In the genomic region with DNA sequence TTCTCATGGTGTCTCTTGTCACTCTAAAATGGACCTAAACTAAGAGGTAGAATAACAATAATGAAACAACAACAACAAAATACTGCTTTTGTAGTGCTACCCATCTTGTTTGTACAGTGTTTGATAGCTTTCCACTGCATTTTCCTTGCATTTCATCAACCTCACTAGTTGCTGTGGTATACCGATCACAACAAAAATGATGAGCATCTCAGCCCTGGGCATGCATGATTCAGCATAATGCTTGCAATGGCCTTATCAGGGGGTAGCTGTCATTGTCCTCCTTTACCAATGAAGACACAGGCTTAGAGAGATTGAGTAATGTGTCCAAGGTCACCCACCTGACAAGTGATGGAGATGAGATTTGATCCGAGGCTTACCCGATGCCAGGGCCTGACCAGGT, we compare ENCODE assay signal across 1 cellular context.
TF ChIP-seq lines count a peak whose summit lies in the region.

No MANE protein-coding gene starts in this region.

TF ChIP-seq in endothelial cell of umbilical vein, 7 proteins besides CTCF, POLR2A, EP300 and RAD21 (continued from another document):
- TF ChIP-seq POLR2AphosphoS5 (IDR thresholded peaks at IDR 0.05; ENCODE audit: insufficient read depth, low read depth, low read length): no peak
- TF ChIP-seq EZH2 (IDR thresholded peaks at IDR 0.05; ENCODE audit: borderline replicate concordance, low read depth, low read length, severe bottlenecking): no peak
- TF ChIP-seq JUN (IDR thresholded peaks at IDR 0.05; ENCODE audit: borderline replicate concordance, insufficient read depth, insufficient read length, low read depth): no peak
- no peak for TF ChIP-seq FOS (IDR thresholded peaks at IDR 0.05; ENCODE audit: borderline replicate concordance, insufficient read depth, low read length)
- TF ChIP-seq, protein P1, sequence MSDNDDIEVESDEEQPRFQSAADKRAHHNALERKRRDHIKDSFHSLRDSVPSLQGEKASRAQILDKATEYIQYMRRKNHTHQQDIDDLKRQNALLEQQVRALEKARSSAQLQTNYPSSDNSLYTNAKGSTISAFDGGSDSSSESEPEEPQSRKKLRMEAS (IDR thresholded peaks at IDR 0.05; ENCODE audit: insufficient read depth, insufficient read length): no peak
TF ChIP-seq in endothelial cell of umbilical vein: peak in this region for 0.
